ENCODE assay signal across 1 cellular context in genomic region chr17:65174974-65175373, GRCh38.
TF ChIP-seq lines count a peak whose summit lies in the region.

No MANE protein-coding gene starts in this region.

TF ChIP-seq in HEK293, 187 proteins besides CTCF, POLR2A, EP300 and RAD21 (continued from another document):
- TF ChIP-seq PRDM10 (tag by site-specific recombination; IDR thresholded peaks at IDR 0.05), result no peak
